In genomic region chr10:47165168-47165710, GRCh38 we compare ENCODE assay signal across 9 cellular contexts.
A peak's percentile ranks its signal among the peaks of the same experiment; 100 is the strongest.
DNase-seq lines count a peak whose midpoint lies in the region; ATAC-seq and TF ChIP-seq lines count a peak whose summit lies in the region.
"Had no signal": no experiment of that assay in that cellular context is flagged by ENCODE, and none has a peak within 500 bp of the region (broad histone marks: within the 10 kb centered on the region; RNA-seq: fewer than 3 reads in every experiment).

No MANE protein-coding gene starts in this region.

- H3K4me3 Mint-ChIP-seq in activated T-cell treated with anti-CD3 and anti-CD28 coated beads, Interleukin-2, amount 50 U/mL, for 4 hours = peak overlapping the region; percentile 77

- peak overlapping the region; percentile 63 for H3K9ac ChIP-seq in IMR-90 (ENCODE audit: low read depth, low read length)

- 80% methylated on average over 1 of the region's 7 CpGs; no CpG with 5 or more reads in 1 of the 2 experiments for WGBS in IMR-90 (ENCODE audit: extremely low coverage in 2 of 2, insufficient read length in 1 of 2), 2 experiments

- H3K4me1 ChIP-seq in IMR-90 (ENCODE audit: control insufficient read depth, insufficient read depth, low read length) = peaks cover 32% of the 10 kb centered on the region
- H3K4me1 ChIP-seq in right atrium auricular region = peaks cover 0 to 24% of the 10 kb centered on the region in 2 donors

- peak overlapping the region; percentile 92 for H2BK5ac ChIP-seq in IMR-90 (ENCODE audit: low read depth, low read length, poor library complexity, severe bottlenecking)

- peak overlapping the region; percentile 95 for H2BK120ac ChIP-seq in IMR-90 (ENCODE audit: low read depth, low read length)

- TF ChIP-seq CTCF in IMR-90 (conservative IDR thresholded peaks at IDR 0.05; ENCODE audit: low read depth, low read length) (no peak), right atrium auricular region (IDR thresholded peaks at IDR 0.05) (no peak)

- H3K27me3 ChIP-seq in IMR-90 (ENCODE audit: control insufficient read depth, insufficient read depth, low read length) (no peaks in the 10 kb centered on the region), right atrium auricular region (no peaks in the 10 kb centered on the region)

- peak overlapping the region; percentile 53 for H3K56ac ChIP-seq in IMR-90 (ENCODE audit: extremely low read depth, insufficient read depth, low read length)

- peaks cover 5% of the 10 kb centered on the region for H3K9me3 Mint-ChIP-seq in activated T-cell treated with anti-CD3 and anti-CD28 coated beads, Interleukin-2, amount 50 U/mL, for 4 hours

- TF ChIP-seq POLR2A in IMR-90 (IDR thresholded peaks at IDR 0.05; ENCODE audit: low read depth, low read length) = no peak

- H2AK5ac ChIP-seq in IMR-90 (ENCODE audit: low read depth, low read length) = peak overlapping the region; percentile 71

- H3K4ac ChIP-seq in IMR-90 (ENCODE audit: low read depth, low read length) = peak overlapping the region; percentile 91

- intact Hi-C loops in IMR-90 (cut with micrococcal nuclease) = no loop called here

- BruUV-seq in IMR-90 (replicated peaks; lab: Mats Ljungman, UMichigan) = no TSS peak

- no peaks in the 10 kb centered on the region for H3K36me3 Mint-ChIP-seq in activated T-cell treated with anti-CD3 and anti-CD28 coated beads, Interleukin-2, amount 50 U/mL, for 4 hours (ENCODE audit: insufficient read depth)

- H3K4me1 Mint-ChIP-seq in activated T-cell treated with anti-CD3 and anti-CD28 coated beads, Interleukin-2, amount 50 U/mL, for 4 hours (ENCODE audit: low read depth) = peaks cover 24% of the 10 kb centered on the region

- peak overlapping the region; percentile 86 for H3K18ac ChIP-seq in IMR-90 (ENCODE audit: low read depth, low read length)

- H2AK9ac ChIP-seq in IMR-90 (replicated peaks; ENCODE audit: low read depth, low read length, poor library complexity) = peak overlapping the region; percentile 17

- peak overlapping the region; percentile 30 for H3K4me2 ChIP-seq in IMR-90 (ENCODE audit: low read depth, low read length)

- H3K27ac ChIP-seq in IMR-90 (ENCODE audit: insufficient read depth, low read length) = peak overlapping the region; percentile 97
- peak overlapping the region; percentile 10 to 54 for H3K27ac ChIP-seq in right atrium auricular region
- peak overlapping the region in 16 of 21 experiments; percentile 20 to 74 (median 64) for H3K27ac ChIP-seq in skin epidermis

- ATAC-seq in IMR-90 (ENCODE audit: low read depth) (no peak; the same call in 1 of the 2 replicates), GM18867 (IDR thresholded peaks at IDR 0.05; ENCODE audit: unreplicated experiment) (no peak)
- ATAC-seq in activated T-cell treated with anti-CD3 and anti-CD28 coated beads, Interleukin-2, amount 50 U/mL, for 4 hours = peak; percentile 47 to 56

- POLR2A ChIA-PET in IMR-90 (lab: Charles Lee; ENCODE audit: unreplicated experiment) = no interaction called here

- H2BK15ac ChIP-seq in IMR-90 (ENCODE audit: low read depth, low read length) = peak overlapping the region; percentile 35; the same call in 2 of the 3 replicates

- dilution Hi-C loops in IMR-90 (cut with HindIII; ENCODE audit: low sequenced_read_pairs, unreplicated experiment) = no loop called here

- peak overlapping the region; percentile 83 for H2BK20ac ChIP-seq in IMR-90 (ENCODE audit: low read depth, low read length)

- peak overlapping the region; percentile 45 to 96 for H4K8ac ChIP-seq in IMR-90 (ENCODE audit: low read depth in 2 of 2, low read length in 2 of 2)

- H4K20me1 ChIP-seq in IMR-90 (ENCODE audit: insufficient read depth, low read length) = no peaks in the 10 kb centered on the region

- H3K4me3 ChIP-seq in IMR-90 (ENCODE audit: insufficient read depth, low read depth, low read length) (no peak overlapping the region), right atrium auricular region (peak overlapping the region in 1 of 2 donors; percentile 31), skin epidermis (peak overlapping the region in 5 of 7 experiments; percentile 9 to 24 (median 22))

- peak overlapping the region; percentile 89 for H2AFZ ChIP-seq in IMR-90 (replicated peaks; ENCODE audit: low read length, poor library complexity)

- DNase-seq in IMR-90 = no peak
- no peak for DNase-seq in activated T-cell treated with anti-CD3 and anti-CD28 coated beads, Interleukin-2, amount 50 U/mL, for 4 hours
- no peak for DNase-seq in right atrium auricular region (ENCODE audit: low spot score)
- DNase-seq in HUDEP-2 (lab: John Stamatoyannopoulos, UW; ENCODE audit: unreplicated experiment in 76 of 76) = no peak
- no peak for DNase-seq in UCSD-AML1 (lab: John Stamatoyannopoulos, UW; ENCODE audit: unreplicated experiment)
- DNase-seq in superior temporal gyrus (ENCODE audit: extremely low spot score) = no peak
- DNase-seq: NCI-H2029 treated with DMSO at 0.1 percent for 48 hours had no signal

- no peaks in the 10 kb centered on the region for H3K27me3 Mint-ChIP-seq in activated T-cell treated with anti-CD3 and anti-CD28 coated beads, Interleukin-2, amount 50 U/mL, for 4 hours (ENCODE audit: low read depth)

- H3K9me3 ChIP-seq in IMR-90 (ENCODE audit: control insufficient read depth, insufficient read depth, low read length) (no peaks in the 10 kb centered on the region), right atrium auricular region (no peaks in the 10 kb centered on the region)

- H4K5ac ChIP-seq in IMR-90 (ENCODE audit: low read depth, low read length) = peak overlapping the region; percentile 76

- CTCF ChIA-PET in IMR-90 (lab: Yijun Ruan, JAX) = interaction anchor here (1.1 kb wide), 1 partner anchor 118 kb away, joined by 6 read pairs; no protein-coding TSS in a partner anchor

- H3K9me1 ChIP-seq in IMR-90 (ENCODE audit: insufficient read depth, low read length) = peaks cover 18% of the 10 kb centered on the region

- H4K91ac ChIP-seq in IMR-90 (ENCODE audit: insufficient read depth, low read depth, low read length) = peak overlapping the region; percentile 91

- peaks cover 0 to 10% of the 10 kb centered on the region in 2 experiments; a peak in 2 of 4 replicates for H3K79me1 ChIP-seq in IMR-90 (ENCODE audit: low read depth in 1 of 2, low read length in 2 of 2)

- peak overlapping the region; percentile 78 for H3K14ac ChIP-seq in IMR-90 (replicated peaks; ENCODE audit: low read depth, low read length)

- peak overlapping the region; percentile 72; the same call in 1 of the 2 replicates for H3K23ac ChIP-seq in IMR-90 (ENCODE audit: low read depth, low read length)

- H3K36me3 ChIP-seq in IMR-90 (ENCODE audit: control insufficient read depth, insufficient read depth, low read length) (no peaks in the 10 kb centered on the region), right atrium auricular region (no peaks in the 10 kb centered on the region)

- in situ Hi-C loops in IMR-90 (cut with MboI; ENCODE audit: low sequenced_read_pairs) = no loop called here

- TF ChIP-seq RAD21 in IMR-90 (IDR thresholded peaks at IDR 0.05; ENCODE audit: low read length) = no peak

TF ChIP-seq in IMR-90, 13 proteins besides CTCF, POLR2A, EP300 and RAD21:
- TF ChIP-seq USF2 (IDR thresholded peaks at IDR 0.05; ENCODE audit: low read depth, low read length) (no peak), CEBPB (IDR thresholded peaks at IDR 0.05; ENCODE audit: low read depth, low read length) (no peak), RFX5 (IDR thresholded peaks at IDR 0.05; ENCODE audit: low read depth, low read length) (no peak), MXI1 (IDR thresholded peaks at IDR 0.05; ENCODE audit: borderline replicate concordance, low read depth, low read length) (no peak), CHD1 (IDR thresholded peaks at IDR 0.05; ENCODE audit: low read depth, low read length) (no peak), FOS (IDR thresholded peaks at IDR 0.05; ENCODE audit: low read depth, low read length) (no peak), BHLHE40 (IDR thresholded peaks at IDR 0.05; ENCODE audit: low read depth, low read length) (no peak), NFE2L2 (IDR thresholded peaks at IDR 0.05; ENCODE audit: low read depth, low read length) (no peak), ELK1 (IDR thresholded peaks at IDR 0.05; ENCODE audit: borderline replicate concordance, low read depth, low read length) (no peak), SMC3 (IDR thresholded peaks at IDR 0.05; ENCODE audit: low read depth, low read length) (no peak), MAZ (IDR thresholded peaks at IDR 0.05; ENCODE audit: borderline replicate concordance, low read depth, low read length) (no peak), RCOR1 (IDR thresholded peaks at IDR 0.05; ENCODE audit: insufficient replicate concordance, low read length) (no peak), MAFK (IDR thresholded peaks at IDR 0.05; ENCODE audit: low read depth, low read length) (no peak)

Comparison
In these comparisons a context has a peak if more than half of its experiments do, and no peak if none do; other contexts are left out.
1. ATAC-seq: peak in activated T-cell treated with anti-CD3 and anti-CD28 coated beads, Interleukin-2, amount 50 U/mL, for 4 hours (2 of 2); none in IMR-90 (single experiment) and GM18867 (single experiment).
2. H3K27ac ChIP-seq: peak in every context shown above with its lines; median percentile 97 in IMR-90; 64 in skin epidermis; 32 in right atrium auricular region.